Comparison of ENCODE assay signal across 1 cellular context in genomic region chr11:10900686-10901415, GRCh38.
TF ChIP-seq lines count a peak whose summit lies in the region.

No MANE protein-coding gene starts in this region.

TF ChIP-seq in K562, 482 proteins besides CTCF, POLR2A, EP300 and RAD21 (continued from another document):
- TF ChIP-seq, protein P1, sequence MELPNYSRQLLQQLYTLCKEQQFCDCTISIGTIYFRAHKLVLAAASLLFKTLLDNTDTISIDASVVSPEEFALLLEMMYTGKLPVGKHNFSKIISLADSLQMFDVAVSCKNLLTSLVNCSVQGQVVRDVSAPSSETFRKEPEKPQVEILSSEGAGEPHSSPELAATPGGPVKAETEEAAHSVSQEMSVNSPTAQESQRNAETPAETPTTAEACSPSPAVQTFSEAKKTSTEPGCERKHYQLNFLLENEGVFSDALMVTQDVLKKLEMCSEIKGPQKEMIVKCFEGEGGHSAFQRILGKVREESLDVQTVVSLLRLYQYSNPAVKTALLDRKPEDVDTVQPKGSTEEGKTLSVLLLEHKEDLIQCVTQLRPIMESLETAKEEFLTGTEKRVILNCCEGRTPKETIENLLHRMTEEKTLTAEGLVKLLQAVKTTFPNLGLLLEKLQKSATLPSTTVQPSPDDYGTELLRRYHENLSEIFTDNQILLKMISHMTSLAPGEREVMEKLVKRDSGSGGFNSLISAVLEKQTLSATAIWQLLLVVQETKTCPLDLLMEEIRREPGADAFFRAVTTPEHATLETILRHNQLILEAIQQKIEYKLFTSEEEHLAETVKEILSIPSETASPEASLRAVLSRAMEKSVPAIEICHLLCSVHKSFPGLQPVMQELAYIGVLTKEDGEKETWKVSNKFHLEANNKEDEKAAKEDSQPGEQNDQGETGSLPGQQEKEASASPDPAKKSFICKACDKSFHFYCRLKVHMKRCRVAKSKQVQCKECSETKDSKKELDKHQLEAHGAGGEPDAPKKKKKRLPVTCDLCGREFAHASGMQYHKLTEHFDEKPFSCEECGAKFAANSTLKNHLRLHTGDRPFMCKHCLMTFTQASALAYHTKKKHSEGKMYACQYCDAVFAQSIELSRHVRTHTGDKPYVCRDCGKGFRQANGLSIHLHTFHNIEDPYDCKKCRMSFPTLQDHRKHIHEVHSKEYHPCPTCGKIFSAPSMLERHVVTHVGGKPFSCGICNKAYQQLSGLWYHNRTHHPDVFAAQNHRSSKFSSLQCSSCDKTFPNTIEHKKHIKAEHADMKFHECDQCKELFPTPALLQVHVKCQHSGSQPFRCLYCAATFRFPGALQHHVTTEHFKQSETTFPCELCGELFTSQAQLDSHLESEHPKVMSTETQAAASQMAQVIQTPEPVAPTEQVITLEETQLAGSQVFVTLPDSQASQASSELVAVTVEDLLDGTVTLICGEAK (IDR thresholded peaks at IDR 0.05), result peak; percentile 60; the same call in 1 of the 2 replicates
- TF ChIP-seq, protein P1 (CRISPR knock-in tag; IDR thresholded peaks at IDR 0.05), result no peak
- TF ChIP-seq RUNX1 (IDR thresholded peaks at IDR 0.05; ENCODE audit: low read depth) (no peak), ZNF764 (CRISPR knock-in tag; IDR thresholded peaks at IDR 0.05; ENCODE audit: low read depth) (no peak), MYC (IDR thresholded peaks at IDR 0.05; ENCODE audit: low read depth, low read length) (no peak), MYC (CRISPR knock-in tag; IDR thresholded peaks at IDR 0.05; ENCODE audit: borderline replicate concordance, low read depth) (no peak), NR2C2 (CRISPR knock-in tag; IDR thresholded peaks at IDR 0.05) (no peak), NR2C2 (tag; IDR thresholded peaks at IDR 0.05) (peak; percentile 7; the same call in 1 of the 2 replicates), TAF1 (IDR thresholded peaks at IDR 0.05; ENCODE audit: control insufficient read depth, extremely low read depth, insufficient read depth, low read length, severe bottlenecking) (peak; percentile 23), NR4A1 (CRISPR knock-in tag; IDR thresholded peaks at IDR 0.05) (no peak), NR4A1 (tag; IDR thresholded peaks at IDR 0.05) (peak; percentile 16; the same call in 1 of the 2 replicates), KLF1 (tag; IDR thresholded peaks at IDR 0.05) (no peak), EZH2 (IDR thresholded peaks at IDR 0.05; ENCODE audit: borderline replicate concordance, low read depth, low read length) (no peak), ZBTB5 (IDR thresholded peaks at IDR 0.05) (0 out of 2 replicates have a peak, but pooled peaks have one; percentile 35), HMBOX1 (IDR thresholded peaks at IDR 0.05) (peak; percentile 81), BRD9 (IDR thresholded peaks at IDR 0.05; ENCODE audit: low read depth, partially characterized antibody) (peak; percentile 52), ETV1 (tag; conservative IDR thresholded peaks at IDR 0.05; ENCODE audit: low read depth) (0 out of 2 replicates have a peak, but pooled peaks have one; percentile 16), CHD2 (IDR thresholded peaks at IDR 0.05; ENCODE audit: low read depth, low read length) (no peak)
- TF ChIP-seq, protein P2, sequence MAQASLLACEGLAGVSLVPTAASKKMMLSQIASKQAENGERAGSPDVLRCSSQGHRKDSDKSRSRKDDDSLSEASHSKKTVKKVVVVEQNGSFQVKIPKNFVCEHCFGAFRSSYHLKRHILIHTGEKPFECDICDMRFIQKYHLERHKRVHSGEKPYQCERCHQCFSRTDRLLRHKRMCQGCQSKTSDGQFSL (CRISPR knock-in tag; IDR thresholded peaks at IDR 0.05), result no peak
- TF ChIP-seq, protein P2 (tag; IDR thresholded peaks at IDR 0.05), result 0 out of 4 replicates have a peak, but pooled peaks of 1 of the 2 experiments have one; percentile 12
- TF ChIP-seq, protein P3, sequence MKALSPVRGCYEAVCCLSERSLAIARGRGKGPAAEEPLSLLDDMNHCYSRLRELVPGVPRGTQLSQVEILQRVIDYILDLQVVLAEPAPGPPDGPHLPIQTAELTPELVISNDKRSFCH (CRISPR knock-in tag; IDR thresholded peaks at IDR 0.05), result no peak
- TF ChIP-seq, protein P3 (tag; IDR thresholded peaks at IDR 0.05), result 0 out of 2 replicates have a peak, but pooled peaks have one; percentile 21
- TF ChIP-seq, protein P4, sequence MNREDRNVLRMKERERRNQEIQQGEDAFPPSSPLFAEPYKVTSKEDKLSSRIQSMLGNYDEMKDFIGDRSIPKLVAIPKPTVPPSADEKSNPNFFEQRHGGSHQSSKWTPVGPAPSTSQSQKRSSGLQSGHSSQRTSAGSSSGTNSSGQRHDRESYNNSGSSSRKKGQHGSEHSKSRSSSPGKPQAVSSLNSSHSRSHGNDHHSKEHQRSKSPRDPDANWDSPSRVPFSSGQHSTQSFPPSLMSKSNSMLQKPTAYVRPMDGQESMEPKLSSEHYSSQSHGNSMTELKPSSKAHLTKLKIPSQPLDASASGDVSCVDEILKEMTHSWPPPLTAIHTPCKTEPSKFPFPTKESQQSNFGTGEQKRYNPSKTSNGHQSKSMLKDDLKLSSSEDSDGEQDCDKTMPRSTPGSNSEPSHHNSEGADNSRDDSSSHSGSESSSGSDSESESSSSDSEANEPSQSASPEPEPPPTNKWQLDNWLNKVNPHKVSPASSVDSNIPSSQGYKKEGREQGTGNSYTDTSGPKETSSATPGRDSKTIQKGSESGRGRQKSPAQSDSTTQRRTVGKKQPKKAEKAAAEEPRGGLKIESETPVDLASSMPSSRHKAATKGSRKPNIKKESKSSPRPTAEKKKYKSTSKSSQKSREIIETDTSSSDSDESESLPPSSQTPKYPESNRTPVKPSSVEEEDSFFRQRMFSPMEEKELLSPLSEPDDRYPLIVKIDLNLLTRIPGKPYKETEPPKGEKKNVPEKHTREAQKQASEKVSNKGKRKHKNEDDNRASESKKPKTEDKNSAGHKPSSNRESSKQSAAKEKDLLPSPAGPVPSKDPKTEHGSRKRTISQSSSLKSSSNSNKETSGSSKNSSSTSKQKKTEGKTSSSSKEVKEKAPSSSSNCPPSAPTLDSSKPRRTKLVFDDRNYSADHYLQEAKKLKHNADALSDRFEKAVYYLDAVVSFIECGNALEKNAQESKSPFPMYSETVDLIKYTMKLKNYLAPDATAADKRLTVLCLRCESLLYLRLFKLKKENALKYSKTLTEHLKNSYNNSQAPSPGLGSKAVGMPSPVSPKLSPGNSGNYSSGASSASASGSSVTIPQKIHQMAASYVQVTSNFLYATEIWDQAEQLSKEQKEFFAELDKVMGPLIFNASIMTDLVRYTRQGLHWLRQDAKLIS (CRISPR knock-in tag; IDR thresholded peaks at IDR 0.05), result no peak
